28 cellular contexts compared by ENCODE assay signal in the genomic region with DNA sequence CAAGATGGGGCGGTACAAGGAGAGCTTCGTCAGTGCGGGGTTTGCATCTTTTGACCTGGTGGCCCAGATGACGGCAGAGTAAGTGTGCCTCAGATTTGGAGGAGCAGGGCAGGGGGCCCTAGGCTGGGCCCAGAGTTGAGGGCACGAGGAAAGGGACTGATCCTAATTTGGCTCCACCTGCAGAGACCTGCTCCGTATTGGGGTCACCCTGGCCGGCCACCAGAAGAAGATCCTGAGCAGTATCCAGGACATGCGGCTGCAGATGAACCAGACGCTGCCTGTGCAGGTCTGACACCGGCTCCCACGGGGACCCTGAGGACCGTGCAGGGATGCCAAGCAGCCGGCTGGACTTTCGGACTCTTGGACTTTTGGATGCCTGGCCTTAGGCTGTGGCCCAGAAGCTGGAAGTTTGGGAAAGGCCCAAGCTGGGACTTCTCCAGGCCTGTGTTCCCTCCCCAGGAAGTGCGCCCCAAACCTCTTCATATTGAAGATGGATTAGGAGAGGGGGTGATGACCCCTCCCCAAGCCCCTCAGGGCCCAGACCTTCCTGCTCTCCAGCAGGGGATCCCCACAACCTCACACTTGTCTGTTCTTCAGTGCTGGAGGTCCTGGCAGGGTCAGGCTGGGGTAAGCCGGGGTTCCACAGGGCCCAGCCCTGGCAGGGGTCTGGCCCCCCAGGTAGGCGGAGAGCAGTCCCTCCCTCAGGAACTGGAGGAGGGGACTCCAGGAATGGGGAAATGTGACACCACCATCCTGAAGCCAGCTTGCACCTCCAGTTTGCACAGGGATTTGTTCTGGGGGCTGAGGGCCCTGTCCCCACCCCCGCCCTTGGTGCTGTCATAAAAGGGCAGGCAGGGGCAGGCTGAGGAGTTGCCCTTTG. TPM values are rescaled to one million over a fixed set of nuclear protein-coding genes. Genes with fewer than 3 reads are reported as not detected.
DNase-seq lines count a peak whose midpoint lies in the region; ATAC-seq and TF ChIP-seq lines count a peak whose summit lies in the region.
"Had no signal": no experiment of that assay in that cellular context is flagged by ENCODE, and none has a peak within 500 bp of the region (broad histone marks: within the 10 kb centered on the region; RNA-seq: fewer than 3 reads in every experiment).

No MANE protein-coding gene starts in this region.

- no peak overlapping the region for H3K4me2 ChIP-seq in Karpas-422 (ENCODE audit: low read depth, low read length, poor library complexity, severe bottlenecking)

- no peak overlapping the region for H3K9ac ChIP-seq in Karpas-422 (ENCODE audit: low read length)

- ATAC-seq in mucosa of descending colon (no peak), HG03097 (IDR thresholded peaks at IDR 0.05; ENCODE audit: low FRiP score, unreplicated experiment) (no peak)
- ATAC-seq: natural killer cell had no signal

- H3K4me3 ChIP-seq in breast epithelium, result no peak overlapping the region
- no peak overlapping the region for H3K4me3 ChIP-seq in mucosa of descending colon
- no peak overlapping the region for H3K4me3 ChIP-seq in Karpas-422 (ENCODE audit: low read length)
- H3K4me3 ChIP-seq: HAP-1 had no signal

- POLR2A ChIA-PET in MCF 10A (lab: Yijun Ruan, JAX), result interaction anchor here (2.0 kb wide), 1 partner anchor 19 kb away, joined by 6 read pairs; no protein-coding TSS in a partner anchor

- H3K36me3 ChIP-seq in breast epithelium (no peaks in the 10 kb centered on the region), mucosa of descending colon (ENCODE audit: low read depth) (no peaks in the 10 kb centered on the region), Karpas-422 (ENCODE audit: insufficient read depth, low read length) (no peaks in the 10 kb centered on the region)
- H3K36me3 ChIP-seq: brain microvascular endothelial cell had no signal

- no peaks in the 10 kb centered on the region for H3K9me2 ChIP-seq in Karpas-422 (replicated peaks; ENCODE audit: insufficient read depth, low read length)

- no peaks in the 10 kb centered on the region for H3K79me2 ChIP-seq in Karpas-422 (ENCODE audit: low read length)

- H3K4me3 Mint-ChIP-seq in MCF 10A (ENCODE audit: unreplicated experiment), result no peak overlapping the region
- peak overlapping the region; percentile 65 for H3K4me3 Mint-ChIP-seq in endothelial cell (ENCODE audit: unreplicated experiment)
- H3K4me3 Mint-ChIP-seq: activated CD4-positive, alpha-beta memory T cell treated with anti-CD3 and anti-CD28 coated beads, Interleukin-2, amount 10 ng/mL, durations not matched to agents 7 days and 5 days; memory B cell had no signal

- H3K27ac ChIP-seq in breast epithelium (peak overlapping the region; percentile 72 to 89), Karpas-422 (ENCODE audit: low read length) (no peak overlapping the region)
- H3K27ac ChIP-seq: brain microvascular endothelial cell had no signal

- no TSS peak for BruUV-seq in MCF 10A (replicated peaks; lab: Mats Ljungman, UMichigan)

- peaks cover 11% of the 10 kb centered on the region for H3K36me3 Mint-ChIP-seq in MCF 10A (ENCODE audit: insufficient read depth, unreplicated experiment)
- H3K36me3 Mint-ChIP-seq in endothelial cell (ENCODE audit: low read depth, unreplicated experiment), result peaks cover 13% of the 10 kb centered on the region
- H3K36me3 Mint-ChIP-seq: memory B cell, natural killer cell had no signal

- intact Hi-C loops in breast epithelium (cut with DNase I; ENCODE audit: low total_unique reads), result no loop called here
- intact Hi-C loops in MCF 10A (cut with micrococcal nuclease), result no loop called here
- intact Hi-C loops in mucosa of descending colon (cut with DNase I, micrococcal nuclease), result no loop called here
- intact Hi-C loops in posterior vena cava (cut with DNase I), result no loop called here

- H3K27me3 Mint-ChIP-seq in MCF 10A (ENCODE audit: insufficient read depth, unreplicated experiment) (no peaks in the 10 kb centered on the region), endothelial cell (ENCODE audit: unreplicated experiment) (peaks cover 21% of the 10 kb centered on the region)

- H3K4me1 ChIP-seq in breast epithelium, result peaks cover 5 to 27% of the 10 kb centered on the region in 2 donors
- H3K4me1 ChIP-seq in mucosa of descending colon (ENCODE audit: low read depth), result peaks cover 25% of the 10 kb centered on the region
- peaks cover 3% of the 10 kb centered on the region for H3K4me1 ChIP-seq in Karpas-422 (ENCODE audit: low read length)

- H3K9me3 Mint-ChIP-seq in MCF 10A (ENCODE audit: unreplicated experiment) (no peaks in the 10 kb centered on the region), endothelial cell (ENCODE audit: unreplicated experiment) (no peaks in the 10 kb centered on the region)
- H3K9me3 Mint-ChIP-seq: activated CD4-positive, alpha-beta memory T cell treated with anti-CD3 and anti-CD28 coated beads, Interleukin-2, amount 10 ng/mL, durations not matched to agents 7 days and 5 days; memory B cell; natural killer cell; stimulated activated naive CD8-positive, alpha-beta T cell treated with anti-CD3 and anti-CD28 coated beads, Interleukin-15, Interleukin-2, amounts not matched to agents 100 ng/mL and 50 ng/mL, for 24 hours had no signal

- H3K27me3 ChIP-seq in breast epithelium (no peaks in the 10 kb centered on the region), Karpas-422 (ENCODE audit: low read length) (no peaks in the 10 kb centered on the region)
- H3K27me3 ChIP-seq: brain microvascular endothelial cell, sigmoid colon, SJSA1, tibial artery had no signal

- H3K9me3 ChIP-seq in breast epithelium, result no peaks in the 10 kb centered on the region
- no peaks in the 10 kb centered on the region for H3K9me3 ChIP-seq in mucosa of descending colon
- no peaks in the 10 kb centered on the region for H3K9me3 ChIP-seq in Karpas-422 (ENCODE audit: low read length)
- H3K9me3 ChIP-seq: HAP-1, sigmoid colon, SJSA1, tibial artery had no signal

- no peak for TF ChIP-seq POLR2A in breast epithelium (IDR thresholded peaks at IDR 0.05)

- no peak overlapping the region for H2AFZ ChIP-seq in Karpas-422 (ENCODE audit: low read length)

- CTCF ChIA-PET in MCF 10A (lab: Yijun Ruan, JAX), result interaction anchor here (0.7 to 1.1 kb wide), 2 partner anchors 11 kb away, joined by 3 read pairs; no protein-coding TSS in a partner anchor

- DNase-seq in breast epithelium (ENCODE audit: low spot score in 2 of 2) (no peak), MCF 10A (ENCODE audit: unreplicated experiment) (no peak), endothelial cell (ENCODE audit: low spot score) (no peak), mucosa of descending colon (peak in 2 of 3 donors; percentile 41 to 57), NCI-H748 (lab: John Stamatoyannopoulos, UW; ENCODE audit: unreplicated experiment) (no peak), Karpas-422 (no peak), posterior vena cava (ENCODE audit: low spot score) (no peak)
- DNase-seq: activated CD4-positive, alpha-beta memory T cell treated with anti-CD3 and anti-CD28 coated beads, Interleukin-2, amount 10 ng/mL, durations not matched to agents 7 days and 5 days; activated CD4-positive, CD25-positive, alpha-beta regulatory T cell treated with anti-CD3 and anti-CD28 coated beads, Interleukin-2, amount 50 U/mL, for 72 hours; activated effector memory CD4-positive, alpha-beta T cell treated with anti-CD3 and anti-CD28 coated beads, Interleukin-2, amount 50 U/mL, for 16 hours; cortex of kidney; DND-41; kidney glomerular epithelial cell; natural killer cell; NCI-H1092; NCI-H187 treated with DMSO at 0.1 percent for 48 hours; NCI-H526 treated with DMSO at 0.1 percent for 48 hours; stimulated activated CD4-positive, alpha-beta T cell treated with anti-CD3 and anti-CD28 coated beads, Interleukin-15, amount 100 ng/mL, for 24 hours; T-helper 1 cell had no signal

- TF ChIP-seq CTCF in breast epithelium (IDR thresholded peaks at IDR 0.05) (no peak), MCF 10A (IDR thresholded peaks at IDR 0.05; ENCODE audit: unreplicated experiment) (no peak), endothelial cell (IDR thresholded peaks at IDR 0.05; ENCODE audit: unreplicated experiment) (no peak), mucosa of descending colon (IDR thresholded peaks at IDR 0.05) (no peak)

- H4K20me1 ChIP-seq in Karpas-422 (ENCODE audit: insufficient read depth, low read depth, low read length), result no peaks in the 10 kb centered on the region

- H3K4me1 Mint-ChIP-seq in MCF 10A (ENCODE audit: insufficient read depth, unreplicated experiment), result peaks cover 11% of the 10 kb centered on the region
- peaks cover 39% of the 10 kb centered on the region for H3K4me1 Mint-ChIP-seq in endothelial cell (ENCODE audit: unreplicated experiment)

- H3K27ac Mint-ChIP-seq in MCF 10A (ENCODE audit: low read depth, unreplicated experiment), result no peak overlapping the region
- H3K27ac Mint-ChIP-seq in endothelial cell (ENCODE audit: unreplicated experiment), result peak overlapping the region; percentile 39
- H3K27ac Mint-ChIP-seq: activated CD4-positive, alpha-beta memory T cell treated with anti-CD3 and anti-CD28 coated beads, Interleukin-2, amount 10 ng/mL, durations not matched to agents 7 days and 5 days; B cell; memory B cell; natural killer cell; stimulated activated naive CD8-positive, alpha-beta T cell treated with anti-CD3 and anti-CD28 coated beads, Interleukin-15, Interleukin-2, amounts not matched to agents 100 ng/mL and 50 ng/mL, for 24 hours had no signal

RNA-seq across cellular contexts. Expression of a gene that starts 20.0 kb away (rescaled TPM):
- total RNA-seq in breast epithelium (10 to 100 TPM in 1 of 3 donors, 1 to 10 TPM in 1, under 1 TPM in 1; 0.32 to 25.3 (median 7.9) TPM), MCF 10A (2022) (4.0 and 5.4 TPM in 2 replicates), endothelial cell (ENCODE audit: unreplicated experiment) (4.3 TPM), mucosa of descending colon (10 to 100 TPM; 14.1 to 57.2 (median 33.6) TPM), posterior vena cava (10 to 100 TPM in 1 of 2 donors, 1 to 10 TPM in 1; 6.9 to 10.8 TPM)
- total RNA-seq in Karpas-422 (2014; rRNA removed; shearing (Covaris generic); ENCODE audit: low replicate concordance), result not detected in 2 replicates
- total RNA-seq: natural killer cell had no signal

Comparison
In these comparisons a context has a peak if more than half of its experiments do, and no peak if none do; other contexts are left out.
1. DNase-seq: peak in mucosa of descending colon (2 of 3); none in breast epithelium (0 of 2), MCF 10A (single experiment), endothelial cell (single experiment), NCI-H748 (single experiment), Karpas-422 (single experiment) and posterior vena cava (single experiment).